8 cellular contexts compared by ENCODE assay signal in the genomic region with DNA sequence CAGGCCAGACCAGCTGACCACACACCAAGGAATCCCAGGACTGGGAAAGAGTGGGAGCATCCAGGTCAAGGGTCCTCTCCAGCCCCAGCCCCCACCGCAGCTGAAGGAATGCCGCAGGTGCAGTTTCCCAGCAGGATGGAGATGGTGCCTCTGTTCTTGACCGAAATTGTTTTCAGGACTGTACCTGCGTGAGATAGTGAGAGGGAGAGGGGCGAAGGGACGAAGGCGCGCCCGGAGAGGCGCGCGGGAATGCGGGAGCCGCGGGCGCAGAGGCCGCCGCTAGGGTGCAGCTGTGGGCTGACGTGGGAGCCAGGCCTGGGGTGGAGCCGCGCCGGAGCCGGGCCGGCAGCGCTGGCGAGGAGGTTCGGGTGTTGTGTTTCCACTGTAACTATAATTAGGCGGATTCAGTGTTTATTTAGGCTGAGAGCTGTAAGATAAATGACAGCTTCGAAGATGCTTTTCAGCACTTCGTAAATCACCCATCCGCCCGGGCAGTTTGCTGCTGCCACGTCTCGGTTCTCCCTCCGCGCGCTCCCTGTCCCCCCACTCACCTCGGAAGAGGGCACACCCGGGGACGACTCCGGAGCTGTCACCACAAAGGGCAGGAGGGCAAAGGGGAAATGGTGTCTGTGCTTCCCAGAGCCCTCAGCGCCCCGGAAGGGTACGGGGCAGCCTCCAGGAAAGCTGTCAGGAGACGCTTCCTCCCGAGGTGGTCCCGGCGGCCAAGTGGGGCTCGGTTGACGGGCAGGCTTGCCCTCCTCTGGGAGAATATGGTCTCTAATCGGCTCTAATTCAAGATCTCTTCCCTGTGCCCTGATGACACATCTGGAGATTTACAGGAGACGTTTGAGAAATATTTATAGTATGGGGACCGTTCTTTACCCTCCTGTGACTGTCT. TPM values are rescaled to one million over a fixed set of nuclear protein-coding genes. Genes with fewer than 3 reads are reported as not detected.
DNase-seq lines count a peak whose midpoint lies in the region; ATAC-seq and TF ChIP-seq lines count a peak whose summit lies in the region.

No MANE protein-coding gene starts in this region.

- H3K4me1 Mint-ChIP-seq in activated naive CD4-positive, alpha-beta T cell treated with anti-CD3 and anti-CD28 coated beads, Interleukin-2, amount 10 ng/mL, durations not matched to agents 7 days and 5 days, result peaks cover 48% of the 10 kb centered on the region

- H3K9me3 Mint-ChIP-seq in activated naive CD4-positive, alpha-beta T cell treated with anti-CD3 and anti-CD28 coated beads, Interleukin-2, amount 10 ng/mL, durations not matched to agents 7 days and 5 days, result no peaks in the 10 kb centered on the region

- intact Hi-C loops in heart left ventricle (cut with DNase I), result no loop called here
- intact Hi-C loops in aorta (cut with DNase I), result loop anchor here (2.0 to 5.0 kb wide), 3 partner anchors 50 to 102 kb away; a partner anchor contains a TSS

- H3K9me3 ChIP-seq in HUES48 (ENCODE audit: control insufficient read depth, insufficient read depth, low read length) (no peaks in the 10 kb centered on the region), heart left ventricle (no peaks in the 10 kb centered on the region), aorta (ENCODE audit: control insufficient read depth, low read length) (no peaks in the 10 kb centered on the region)

- H3K4me3 ChIP-seq in GM08714 (ENCODE audit: low read length) (peak overlapping the region; percentile 20; the same call in 1 of the 2 replicates), HUES48 (ENCODE audit: low read depth, low read length) (peak overlapping the region; percentile 53), heart left ventricle (peak overlapping the region in 11 of 12 donors; percentile 12 to 48 (median 37)), rectal smooth muscle tissue (ENCODE audit: low read length) (peak overlapping the region; percentile 56), aorta (ENCODE audit: low read length in 2 of 2) (no peak overlapping the region)

- H3K27me3 Mint-ChIP-seq in activated naive CD4-positive, alpha-beta T cell treated with anti-CD3 and anti-CD28 coated beads, Interleukin-2, amount 10 ng/mL, durations not matched to agents 7 days and 5 days, result peaks cover 63% of the 10 kb centered on the region

- H3K36me3 ChIP-seq in HUES48 (ENCODE audit: control insufficient read depth, insufficient read depth, low read length) (no peaks in the 10 kb centered on the region), heart left ventricle (no peaks in the 10 kb centered on the region), rectal smooth muscle tissue (ENCODE audit: control insufficient read depth, insufficient read depth, low read length) (no peaks in the 10 kb centered on the region), aorta (ENCODE audit: control insufficient read depth in 1 of 2, insufficient read depth in 2 of 2, low read length in 1 of 2) (no peaks in the 10 kb centered on the region)

- H3K4me1 ChIP-seq in HUES48 (ENCODE audit: control insufficient read depth, insufficient read depth, low read length) (peaks cover 18% of the 10 kb centered on the region), heart left ventricle (peaks cover 0 to 19% (median 6%) of the 10 kb centered on the region in 12 donors), rectal smooth muscle tissue (ENCODE audit: control insufficient read depth, insufficient read depth, low read length) (peaks cover 9% of the 10 kb centered on the region), aorta (ENCODE audit: control insufficient read depth in 1 of 2, insufficient read depth in 2 of 2, low read length in 2 of 2) (no peaks in the 10 kb centered on the region)

- H3K27ac ChIP-seq in HUES48 (ENCODE audit: low read depth, low read length) (no peak overlapping the region), heart left ventricle (no peak overlapping the region), rectal smooth muscle tissue (ENCODE audit: low read depth, low read length) (peak overlapping the region; percentile 61), aorta (ENCODE audit: low read depth in 1 of 2, low read length in 2 of 2) (no peak overlapping the region)

- no peaks in the 10 kb centered on the region for H3K36me3 Mint-ChIP-seq in activated naive CD4-positive, alpha-beta T cell treated with anti-CD3 and anti-CD28 coated beads, Interleukin-2, amount 10 ng/mL, durations not matched to agents 7 days and 5 days

- in situ Hi-C loops in SK-MEL-5 (cut with HindIII; ENCODE audit: low pct_unique_long_range_greater_than_20kb, low sequenced_read_pairs), result no loop called here

- H3K9ac ChIP-seq in HUES48 (ENCODE audit: low read depth, low read length), result no peak overlapping the region
- H3K9ac ChIP-seq in rectal smooth muscle tissue (ENCODE audit: low read length), result peak overlapping the region; percentile 49

- CTCF ChIA-PET in activated naive CD4-positive, alpha-beta T cell treated with anti-CD3 and anti-CD28 coated beads, Interleukin-2, amount 10 ng/mL, durations not matched to agents 7 days and 5 days (lab: Charles Lee), result interaction anchor here (0.6 to 2.1 kb wide), 32 partner anchors 8 to 159 kb away, joined by 3 to 13 read pairs (median 4); a partner anchor contains a TSS

- DNase-seq in SK-MEL-5 (ENCODE audit: low read depth, low spot score), result peak; percentile 34
- peak; percentile 79 for DNase-seq in activated naive CD4-positive, alpha-beta T cell treated with anti-CD3 and anti-CD28 coated beads, Interleukin-2, amount 10 ng/mL, durations not matched to agents 7 days and 5 days
- peak; percentile 54 to 87 (median 69) for DNase-seq in heart left ventricle
- peak; percentile 82 to 94 for DNase-seq in aorta
- DNase-seq in GDM1 (lab: John Stamatoyannopoulos, UW), result no peak

- H3K4me3 Mint-ChIP-seq in activated naive CD4-positive, alpha-beta T cell treated with anti-CD3 and anti-CD28 coated beads, Interleukin-2, amount 10 ng/mL, durations not matched to agents 7 days and 5 days, result peak overlapping the region; percentile 46

- TF ChIP-seq CTCF in heart left ventricle (IDR thresholded peaks at IDR 0.05), result peak; percentile 65 to 92 (median 77)

- 8 to 9% (median 8%) methylated on average over 50 to 53 of the region's 53 CpGs for WGBS in heart left ventricle, 4 donors
- 15% methylated on average over 53 of the region's 53 CpGs for WGBS in aorta, 2 donors

- H3K27ac Mint-ChIP-seq in activated naive CD4-positive, alpha-beta T cell treated with anti-CD3 and anti-CD28 coated beads, Interleukin-2, amount 10 ng/mL, durations not matched to agents 7 days and 5 days, result no peak overlapping the region

- peak in 1 of 2 donors; percentile 13 for TF ChIP-seq POLR2A in heart left ventricle (IDR thresholded peaks at IDR 0.05)

- ATAC-seq in heart left ventricle, result peak in 3 of 4 donors; percentile 92 to 96 (median 94)
- ATAC-seq in aorta (ENCODE audit: low FRiP score), result peak; percentile 96

- peaks cover 73% of the 10 kb centered on the region for H3K27me3 ChIP-seq in HUES48 (ENCODE audit: control insufficient read depth, insufficient read depth, low read length)
- peaks cover 2 to 87% (median 23%) of the 10 kb centered on the region in 9 donors for H3K27me3 ChIP-seq in heart left ventricle
- no peaks in the 10 kb centered on the region for H3K27me3 ChIP-seq in rectal smooth muscle tissue (ENCODE audit: control insufficient read depth, insufficient read depth, low read length)
- no peaks in the 10 kb centered on the region for H3K27me3 ChIP-seq in aorta (ENCODE audit: control insufficient read depth in 1 of 2, insufficient read depth in 2 of 2, low read length in 1 of 2)

RNA-seq across cellular contexts. Expression of a gene that starts 38.2 kb away (rescaled TPM):
- not detected in 2 replicates for total RNA-seq in SK-MEL-5 (2014; rRNA removed; shearing (Covaris generic))
- not detected in 2 replicates for polyA plus RNA-seq in SK-MEL-5 (2015; cell fraction: cytosol; rRNA removed)
- not detected in 2 replicates for polyA plus RNA-seq in SK-MEL-5 (2015; cell fraction: nucleus; rRNA removed)
- total RNA-seq in heart left ventricle (not detected), aorta (not detected)
- polyA plus RNA-seq in heart left ventricle (not detected), aorta (under 1 TPM in 1 of 2 donors, not detected in 1; 0.63 TPM)

RNA-seq across cellular contexts. Expression of a gene that starts 52.3 kb away (rescaled TPM):
- total RNA-seq in SK-MEL-5 (2014; rRNA removed; shearing (Covaris generic)), result not detected in 2 replicates
- 0.30 TPM in 1 of 2 replicates, not detected in the other for polyA plus RNA-seq in SK-MEL-5 (2015; cell fraction: cytosol; rRNA removed)
- not detected in 2 replicates for polyA plus RNA-seq in SK-MEL-5 (2015; cell fraction: nucleus; rRNA removed)
- total RNA-seq in heart left ventricle (1 to 10 TPM in 8 of 9 donors, under 1 TPM in 1; 0.81 to 6.9 (median 3.2) TPM), aorta (10 to 100 TPM; 25.4 to 36.9 TPM)
- polyA plus RNA-seq in heart left ventricle (1 to 10 TPM; 2.0 to 3.0 TPM), aorta (10 to 100 TPM in 1 of 2 donors, 1 to 10 TPM in 1; 7.6 to 61.0 TPM)

Comparison
In these comparisons a context has a peak if more than half of its experiments do, and no peak if none do; other contexts are left out.
1. H3K4me3 ChIP-seq: peak in GM08714 (single experiment), HUES48 (single experiment), heart left ventricle (11 of 12) and rectal smooth muscle tissue (single experiment); none in aorta (0 of 2).
2. intact Hi-C loops: an anchor here in aorta (2.0 to 5.0 kb wide); none called in heart left ventricle.